Comparison of ENCODE assay signal across 29 cellular contexts in genomic region chr20:6870559-6870958, GRCh38.
"Had no signal": no experiment of that assay in that cellular context is flagged by ENCODE, and none has a peak within 500 bp of the region (broad histone marks: within the 10 kb centered on the region; RNA-seq: fewer than 3 reads in every experiment).

No MANE protein-coding gene starts in this region.

- H3K27ac ChIP-seq: epithelial cell of prostate, esophagus squamous epithelium, upper lobe of left lung, vagina, WERI-Rb-1 had no signal

- H3K9me3 ChIP-seq: esophagus squamous epithelium, mucosa of descending colon, upper lobe of left lung, vagina had no signal

- H3K9me3 Mint-ChIP-seq: activated naive CD8-positive, alpha-beta T cell treated with anti-CD3 and anti-CD28 coated beads, Interleukin-2, amount 50 U/mL, for 24 hours; central memory CD8-positive, alpha-beta T cell had no signal

- H3K27me3 Mint-ChIP-seq: activated CD4-positive, alpha-beta memory T cell treated with anti-CD3 and anti-CD28 coated beads for 36 hours; activated naive CD8-positive, alpha-beta T cell treated with anti-CD3 and anti-CD28 coated beads, Interleukin-2, amount 50 U/mL, for 24 hours; activated T-cell treated with anti-CD3 and anti-CD28 coated beads, Interleukin-2, amount 50 U/mL, for 24 hours; central memory CD8-positive, alpha-beta T cell; memory B cell; natural killer cell treated with Interleukin-12 subunit alpha and Interleukin-12 subunit beta and Interleukin-15 and Interleukin-18, amount 100 ng/mL, for 72 hours; stimulated activated naive CD8-positive, alpha-beta T cell treated with anti-CD3 and anti-CD28 coated beads, Interleukin-15, Interleukin-2, amounts not matched to agents 100 ng/mL and 50 ng/mL, for 24 hours; T-helper 17 cell had no signal

- DNase-seq: activated CD4-positive, alpha-beta memory T cell treated with anti-CD3 and anti-CD28 coated beads for 36 hours; activated CD4-positive, alpha-beta T cell treated with anti-CD3 and anti-CD28 coated beads for 48 hours; activated CD8-positive, alpha-beta memory T cell treated with anti-CD3 and anti-CD28 coated beads, Interleukin-2, amount 50 U/mL, for 48 hours; activated gamma-delta T cell; activated naive CD4-positive, alpha-beta T cell treated with anti-CD3 and anti-CD28 coated beads, Interleukin-2, amount 50 U/mL, for 16 hours; activated naive CD8-positive, alpha-beta T cell treated with anti-CD3 and anti-CD28 coated beads, Interleukin-2, amount 50 U/mL, for 24 hours; activated T-cell treated with anti-CD3 and anti-CD28 coated beads, Interleukin-2, amount 50 U/mL, for 24 hours; dermis blood vessel endothelial cell; effector CD4-positive, alpha-beta T cell; esophagus squamous epithelium; foreskin melanocyte; left cardiac atrium; mucosa of descending colon; small intestine; stimulated activated CD4-positive, alpha-beta T cell treated with anti-CD3 and anti-CD28 coated beads, Interleukin-4, amount 100 ng/mL, for 24 hours; T-helper 17 cell; T1000; upper lobe of left lung; WERI-Rb-1 had no signal

- H3K36me3 ChIP-seq: esophagus squamous epithelium, upper lobe of left lung, vagina, WERI-Rb-1 had no signal

- H3K36me3 Mint-ChIP-seq: activated CD4-positive, alpha-beta memory T cell treated with anti-CD3 and anti-CD28 coated beads for 36 hours; memory B cell; natural killer cell treated with Interleukin-12 subunit alpha and Interleukin-12 subunit beta and Interleukin-15 and Interleukin-18, amount 100 ng/mL, for 72 hours; stimulated activated effector memory CD8-positive, alpha-beta T cell treated with anti-CD3 and anti-CD28 coated beads, Interleukin-12 subunit alpha, Interleukin-12 subunit beta, amount 100 ng/mL, for 72 hours had no signal

- H3K4me3 ChIP-seq: esophagus squamous epithelium, mucosa of descending colon, upper lobe of left lung, vagina had no signal

- H3K4me1 Mint-ChIP-seq: activated naive CD8-positive, alpha-beta T cell treated with anti-CD3 and anti-CD28 coated beads, Interleukin-2, amount 50 U/mL, for 24 hours; central memory CD8-positive, alpha-beta T cell; memory B cell; stimulated activated effector memory CD8-positive, alpha-beta T cell treated with anti-CD3 and anti-CD28 coated beads, Interleukin-12 subunit alpha, Interleukin-12 subunit beta, amount 100 ng/mL, for 72 hours; T-helper 17 cell had no signal

- FAIRE-seq: bronchial epithelial cell, colon, keratinocyte, small intestine had no signal

- H3K4me3 Mint-ChIP-seq: activated CD4-positive, alpha-beta memory T cell treated with anti-CD3 and anti-CD28 coated beads for 36 hours; activated naive CD8-positive, alpha-beta T cell treated with anti-CD3 and anti-CD28 coated beads, Interleukin-2, amount 50 U/mL, for 24 hours; activated T-cell treated with anti-CD3 and anti-CD28 coated beads, Interleukin-2, amount 50 U/mL, for 24 hours; central memory CD8-positive, alpha-beta T cell; memory B cell; natural killer cell treated with Interleukin-12 subunit alpha and Interleukin-12 subunit beta and Interleukin-15 and Interleukin-18, amount 100 ng/mL, for 72 hours; stimulated activated effector memory CD8-positive, alpha-beta T cell treated with anti-CD3 and anti-CD28 coated beads, Interleukin-12 subunit alpha, Interleukin-12 subunit beta, amount 100 ng/mL, for 72 hours; stimulated activated naive CD8-positive, alpha-beta T cell treated with anti-CD3 and anti-CD28 coated beads, Interleukin-15, Interleukin-2, amounts not matched to agents 100 ng/mL and 50 ng/mL, for 24 hours; T-helper 17 cell had no signal

- H3K27me3 ChIP-seq: esophagus squamous epithelium, upper lobe of left lung, vagina had no signal

- H3K4me1 ChIP-seq: esophagus squamous epithelium, upper lobe of left lung had no signal

- H3K27ac Mint-ChIP-seq: activated CD4-positive, alpha-beta memory T cell treated with anti-CD3 and anti-CD28 coated beads for 36 hours; activated naive CD8-positive, alpha-beta T cell treated with anti-CD3 and anti-CD28 coated beads, Interleukin-2, amount 50 U/mL, for 24 hours; activated T-cell treated with anti-CD3 and anti-CD28 coated beads, Interleukin-2, amount 50 U/mL, for 24 hours; memory B cell; natural killer cell treated with Interleukin-12 subunit alpha and Interleukin-12 subunit beta and Interleukin-15 and Interleukin-18, amount 100 ng/mL, for 72 hours; stimulated activated effector memory CD8-positive, alpha-beta T cell treated with anti-CD3 and anti-CD28 coated beads, Interleukin-12 subunit alpha, Interleukin-12 subunit beta, amount 100 ng/mL, for 72 hours; stimulated activated naive CD8-positive, alpha-beta T cell treated with anti-CD3 and anti-CD28 coated beads, Interleukin-15, Interleukin-2, amounts not matched to agents 100 ng/mL and 50 ng/mL, for 24 hours; T-helper 17 cell had no signal
